8 cellular contexts compared by ENCODE assay signal in the genomic region with DNA sequence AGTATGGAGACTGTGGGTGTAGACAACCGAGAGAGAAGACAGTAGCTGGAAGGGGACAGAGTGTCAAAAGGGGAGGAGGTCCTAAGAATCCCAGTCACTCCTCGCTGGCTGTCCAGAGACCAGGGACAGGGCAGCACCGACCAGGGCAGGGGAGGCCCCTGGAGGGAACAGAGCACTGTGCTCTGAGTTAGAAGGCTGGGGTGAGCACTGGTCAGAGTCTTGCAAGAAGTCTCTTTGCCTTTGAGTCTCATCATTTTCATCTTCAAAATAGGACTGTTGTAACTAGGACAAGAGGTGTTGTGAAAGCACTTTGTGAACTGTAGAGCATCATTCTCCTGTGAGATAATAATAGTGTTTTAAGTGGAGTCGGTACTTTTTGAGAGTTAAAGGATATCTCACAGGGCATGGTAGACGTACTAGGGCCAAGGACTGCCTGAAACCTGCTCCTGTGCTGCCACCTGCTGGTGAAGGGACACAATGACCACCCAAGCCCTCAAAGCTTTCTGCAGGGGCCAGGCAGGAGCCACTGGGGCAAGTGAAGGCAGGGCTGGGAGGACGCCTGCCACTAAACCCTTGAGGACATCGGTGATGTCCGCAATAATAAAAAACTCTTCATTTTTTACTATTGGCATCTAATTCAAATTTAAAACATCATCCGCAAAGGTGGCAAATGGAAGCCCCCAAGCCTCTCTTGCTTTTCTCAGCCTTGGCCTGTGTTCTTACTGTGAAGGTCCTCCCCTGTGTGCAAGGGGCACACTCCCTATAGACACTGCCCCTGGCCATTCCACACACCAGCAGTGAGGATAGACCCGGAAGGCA. TPM values are rescaled to one million over a fixed set of nuclear protein-coding genes. Genes with fewer than 3 reads are reported as not detected.
DNase-seq lines count a peak whose midpoint lies in the region; ATAC-seq, FAIRE-seq and TF ChIP-seq lines count a peak whose summit lies in the region.

No MANE protein-coding gene starts in this region.

- H3K27me3 ChIP-seq in H9 (ENCODE audit: insufficient read depth, low read length) (0 out of 2 replicates have a peak, but pooled peaks cover 1% of the 10 kb centered on the region), SJCRH30 (peaks cover 23% of the 10 kb centered on the region), gastroesophageal sphincter (peaks cover 4% of the 10 kb centered on the region), pancreas (no peaks in the 10 kb centered on the region), transverse colon (no peaks in the 10 kb centered on the region)

- H4K5ac ChIP-seq in H9 (ENCODE audit: insufficient read length, low read depth, low read length): no peak overlapping the region

- no peak overlapping the region for H3K18ac ChIP-seq in H9 (ENCODE audit: insufficient read length, low read depth, low read length)

- no peaks in the 10 kb centered on the region for H4K20me1 ChIP-seq in H9 (ENCODE audit: control insufficient read depth, insufficient read depth, insufficient read length)

- in situ Hi-C loops in transverse colon (cut with MboI; ENCODE audit: low pct_ligation_motif_present in 1 of 4, low pct_unique_long_range_greater_than_20kb in 1 of 4, low sequenced_read_pairs in 3 of 4): loop anchor here in 2 of 4 donors (5.0 to 25.0 kb wide), 2 partner anchors 56 to 381 kb away; no protein-coding TSS in a partner anchor

- no peak overlapping the region for H3K4me3 Mint-ChIP-seq in H9

- TF ChIP-seq POLR2A in gastroesophageal sphincter (IDR thresholded peaks at IDR 0.05) (no peak), transverse colon (IDR thresholded peaks at IDR 0.05) (no peak)

- H2BK120ac ChIP-seq in H9 (ENCODE audit: low read depth, low read length, poor library complexity, severe bottlenecking): no peak overlapping the region

- TF ChIP-seq EP300 in gastroesophageal sphincter (IDR thresholded peaks at IDR 0.05) (no peak), transverse colon (IDR thresholded peaks at IDR 0.05; ENCODE audit: low read depth) (no peak)

- H4K8ac ChIP-seq in H9 (replicated peaks; ENCODE audit: insufficient read length, low read depth, low read length): no peak overlapping the region

- no peak for FAIRE-seq in pancreas (lab: Jason Lieb, UNC)

- no peaks in the 10 kb centered on the region for H3K36me3 ChIP-seq in SJCRH30
- H3K36me3 ChIP-seq in gastroesophageal sphincter: no peaks in the 10 kb centered on the region
- H3K36me3 ChIP-seq in pancreas: no peaks in the 10 kb centered on the region
- no peaks in the 10 kb centered on the region for H3K36me3 ChIP-seq in transverse colon

- H3K4ac ChIP-seq in H9 (ENCODE audit: low read depth, low read length): no peak overlapping the region

- no peak overlapping the region for H3K56ac ChIP-seq in H9 (ENCODE audit: insufficient read length, low read depth, low read length)

- H3K27ac ChIP-seq in H9 (ENCODE audit: insufficient read length, low read depth, low read length) (no peak overlapping the region), SJCRH30 (no peak overlapping the region), gastroesophageal sphincter (no peak overlapping the region), pancreas (no peak overlapping the region), transverse colon (peak overlapping the region in 3 of 4 donors; percentile 65 to 79 (median 72))

- no peak overlapping the region for H3K23ac ChIP-seq in H9 (ENCODE audit: insufficient read length, low read depth, low read length)

- no peaks in the 10 kb centered on the region for H3K9me3 Mint-ChIP-seq in H9

- intact Hi-C loops in pancreas (cut with DNase I): loop anchor here in 2 of 3 donors (5.0 to 10.0 kb wide), 2 partner anchors 56 to 83 kb away; no protein-coding TSS in a partner anchor
- intact Hi-C loops in transverse colon (cut with DNase I; ENCODE audit: low total_unique reads): loop anchor here (2.0 kb wide), 1 partner anchor 87 kb away; no protein-coding TSS in a partner anchor

- no peak overlapping the region for H3K4me2 ChIP-seq in H9 (ENCODE audit: insufficient read depth, insufficient read length, low read length)

- H3K27me3 Mint-ChIP-seq in H9 (ENCODE audit: low read depth): peaks cover 36% of the 10 kb centered on the region

- WGBS in H9 (ENCODE audit: extremely low coverage, insufficient read length, low lambda C conversion rate): no CpG with 5 or more reads among the region's 10 CpGs
- 19 to 52% methylated on average over 7 of the region's 10 CpGs for WGBS in gastroesophageal sphincter (ENCODE audit: low coverage in 1 of 2), 2 donors
- 28 to 33% methylated on average over 10 of the region's 10 CpGs for WGBS in pancreas, 2 donors
- WGBS in transverse colon (ENCODE audit: low coverage in 1 of 2), 2 donors: 0 to 28% methylated on average over 2 to 10 of the region's 10 CpGs

- no peaks in the 10 kb centered on the region for H3K79me2 ChIP-seq in H9 (ENCODE audit: insufficient read depth, low read length)

- DNase-seq in EL (peak; percentile 83), H9 (peak; percentile 89), MV-4-11 (lab: John Stamatoyannopoulos, UW) (peak; percentile 71), SJCRH30 (peak; percentile 74 to 92), pancreas (peak; percentile 65 to 89 (median 85)), transverse colon (peak; percentile 90)
- peak; percentile 62 for DNase-seq in activated effector memory CD4-positive, alpha-beta T cell treated with Interleukin-2 at 50 U/mL for 16 hours

- H2AFZ ChIP-seq in H9 (ENCODE audit: low read length): no peak overlapping the region

- no peak overlapping the region for H3K9ac ChIP-seq in H9 (ENCODE audit: extremely low read depth, insufficient read length, low read length)

- H3K14ac ChIP-seq in H9 (ENCODE audit: insufficient read depth, low read length): no peak overlapping the region

- no peaks in the 10 kb centered on the region for H3K23me2 ChIP-seq in H9 (ENCODE audit: insufficient read length, low read depth, low read length, poor library complexity, severe bottlenecking)

- H3K4me1 Mint-ChIP-seq in H9: peaks cover 7 to 9% of the 10 kb centered on the region in 2 experiments; a peak in 2 of 4 replicates

- no peak overlapping the region for H4K91ac ChIP-seq in H9 (ENCODE audit: insufficient read length, low read depth, low read length)

- H2BK12ac ChIP-seq in H9 (ENCODE audit: insufficient read length, low read depth, low read length): no peak overlapping the region

- H2BK15ac ChIP-seq in H9 (ENCODE audit: low read depth, low read length): no peak overlapping the region

- H3K4me1 ChIP-seq in H9 (ENCODE audit: insufficient read depth, low read length) (no peaks in the 10 kb centered on the region; the same call in 1 of the 2 replicates), SJCRH30 (no peaks in the 10 kb centered on the region), gastroesophageal sphincter (peaks cover 0 to 25% (median 3%) of the 10 kb centered on the region in 3 donors), pancreas (no peaks in the 10 kb centered on the region), transverse colon (peaks cover 19 to 33% (median 28%) of the 10 kb centered on the region in 4 donors)

- TF ChIP-seq CTCF in H9 (conservative IDR thresholded peaks at IDR 0.05) (peak; percentile 97), gastroesophageal sphincter (IDR thresholded peaks at IDR 0.05) (peak in 3 of 4 experiments; percentile 93 to 97 (median 96)), pancreas (IDR thresholded peaks at IDR 0.05) (peak; percentile 82 to 94 (median 88)), transverse colon (IDR thresholded peaks at IDR 0.05) (peak; percentile 89 to 96 (median 94))

- H2BK5ac ChIP-seq in H9 (ENCODE audit: insufficient read length, low read length): no peak overlapping the region

- no peak overlapping the region for H2BK20ac ChIP-seq in H9 (ENCODE audit: low read depth, low read length, poor library complexity, severe bottlenecking)

- H3K36me3 Mint-ChIP-seq in H9 (ENCODE audit: insufficient read depth in 1 of 3, low read depth in 3 of 3): no peaks in the 10 kb centered on the region; a peak in 1 of 7 replicates

- no peak overlapping the region for H2AK5ac ChIP-seq in H9 (ENCODE audit: insufficient read length, low read length)

- no peak overlapping the region for H3K4me3 ChIP-seq in SJCRH30
- no peak overlapping the region for H3K4me3 ChIP-seq in gastroesophageal sphincter
- H3K4me3 ChIP-seq in pancreas: no peak overlapping the region
- H3K4me3 ChIP-seq in transverse colon: no peak overlapping the region

- peak; percentile 84 for ATAC-seq in gastroesophageal sphincter
- ATAC-seq in pancreas: peak; percentile 91 to 97 (median 93)

- H3K9me3 ChIP-seq in H9 (ENCODE audit: control insufficient read depth, low read depth, low read length): no peaks in the 10 kb centered on the region
- no peaks in the 10 kb centered on the region for H3K9me3 ChIP-seq in SJCRH30 (replicated peaks)
- H3K9me3 ChIP-seq in gastroesophageal sphincter: no peaks in the 10 kb centered on the region
- no peaks in the 10 kb centered on the region for H3K9me3 ChIP-seq in pancreas
- no peaks in the 10 kb centered on the region for H3K9me3 ChIP-seq in transverse colon

- no peak overlapping the region for H3K27ac Mint-ChIP-seq in H9

- no peaks in the 10 kb centered on the region for H3K79me1 ChIP-seq in H9 (ENCODE audit: insufficient read depth, low read depth, low read length, poor library complexity, severe bottlenecking)

- no peak overlapping the region for H3T11ph ChIP-seq in H9 (ENCODE audit: low read length)

RNA-seq across cellular contexts. Expression of gene SLC6A7, which starts 28.2 kb away (rescaled TPM):
- total RNA-seq in H9 (2021): not detected in 2 replicates
- total RNA-seq in SJCRH30 (2014; rRNA removed; shearing (Covaris generic)): not detected in 2 replicates
- not detected for total RNA-seq in gastroesophageal sphincter
- not detected for total RNA-seq in pancreas
- polyA plus RNA-seq in pancreas: not detected
- 10 to 100 TPM; 19.5 to 67.7 (median 21.3) TPM for total RNA-seq in transverse colon

RNA-seq across cellular contexts. Expression of gene CDX1, which starts 51.5 kb away (rescaled TPM):
- total RNA-seq in H9 (2021): 0.22 TPM in 1 of 2 replicates, not detected in the other
- not detected in 2 replicates for total RNA-seq in SJCRH30 (2014; rRNA removed; shearing (Covaris generic))
- total RNA-seq in gastroesophageal sphincter: not detected
- total RNA-seq in pancreas: under 1 TPM in 2 of 6 donors, not detected in 4; 0.13 to 0.16 TPM
- polyA plus RNA-seq in pancreas: under 1 TPM in 1 of 2 donors, not detected in 1; 0.19 TPM
- total RNA-seq in transverse colon: 100 to 1,000 TPM; 249 to 540 (median 360) TPM

Comparison
In these comparisons a context has a peak if more than half of its experiments do, and no peak if none do; other contexts are left out.
1. H3K27ac ChIP-seq: peak in transverse colon (3 of 4); none in H9 (single experiment), SJCRH30 (single experiment), gastroesophageal sphincter (0 of 4) and pancreas (0 of 4).
2. RNA of gene SLC6A7, which starts 28.2 kb away (total RNA-seq): 19.5 to 67.7 TPM in transverse colon; not detected in H9, not detected in SJCRH30, not detected in gastroesophageal sphincter and not detected in pancreas; every median in the first group is over 10 times any median in the second.
3. RNA of gene CDX1, which starts 51.5 kb away (total RNA-seq): 249 to 540 TPM in transverse colon; 0.22 TPM in H9, not detected in SJCRH30, not detected in gastroesophageal sphincter and 0.13 to 0.16 TPM in pancreas; every median in the first group is over 100 times any median in the second.
4. Peak in every context shown above with its lines, with median percentiles within 50 percentile points of each other: DNase-seq and CTCF ChIP-seq.